Comparison of ENCODE assay signal across 9 cellular contexts in the genomic region with DNA sequence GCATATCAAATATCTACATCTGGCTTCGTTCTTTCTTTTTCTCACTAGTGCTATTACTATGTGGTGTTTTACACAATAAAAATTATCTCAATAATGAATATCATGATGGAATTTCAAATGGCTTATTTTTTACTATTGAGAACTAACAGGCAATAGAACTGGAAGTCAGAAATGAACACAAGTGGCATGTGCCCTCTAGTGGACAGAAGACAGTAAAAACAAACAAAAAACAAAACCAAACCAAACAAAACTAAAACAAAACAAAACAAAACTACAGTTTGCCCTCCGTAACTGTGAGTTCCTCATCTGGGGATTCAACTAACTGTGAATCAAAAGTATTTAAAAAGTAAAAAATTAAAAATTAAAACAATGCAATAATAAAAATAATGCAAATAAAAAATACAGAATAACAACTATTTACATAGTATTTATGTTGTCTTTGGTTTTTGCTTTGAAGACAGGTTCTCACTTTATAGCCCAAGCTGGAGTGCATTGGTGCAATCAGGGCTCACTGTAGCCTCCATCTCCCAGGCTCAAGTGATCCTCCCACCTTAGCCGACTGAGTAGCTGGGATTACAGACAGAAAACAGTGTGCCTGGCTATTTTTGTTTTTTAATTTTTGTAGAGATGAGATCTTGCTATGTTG.
DNase-seq lines count a peak whose midpoint lies in the region; ATAC-seq, FAIRE-seq and TF ChIP-seq lines count a peak whose summit lies in the region.
"Had no signal": no experiment of that assay in that cellular context is flagged by ENCODE, and none has a peak within 500 bp of the region (broad histone marks: within the 10 kb centered on the region; RNA-seq: fewer than 3 reads in every experiment).

No MANE protein-coding gene starts in this region.

- H3K36me3 ChIP-seq in SK-N-SH (replicated peaks in 1 of 2; ENCODE audit: control insufficient read depth in 1 of 2, insufficient read depth in 2 of 2, low read length in 1 of 2) = no peaks in the 10 kb centered on the region

- H3K4me2 ChIP-seq in SK-N-SH = no peak overlapping the region

- DNase-seq in DMS53 treated with DMSO at 0.1 percent for 48 hours (lab: John Stamatoyannopoulos, UW; ENCODE audit: unreplicated experiment) = peak; percentile 6
- DNase-seq in SK-N-SH = peak; percentile 6
- no peak for DNase-seq in activated CD4-positive, alpha-beta T cell treated with anti-CD3 and anti-CD28 coated beads, Interleukin-2, amount 50 U/mL, for 48 hours
- no peak for DNase-seq in HuH-7 (ENCODE audit: low spot score)

- H3K36me3 Mint-ChIP-seq in activated T-helper 17 cell treated with anti-CD3 and anti-CD28 coated beads, Interleukin-2, amount 50 U/mL, for 72 hours (ENCODE audit: low read depth) = no peaks in the 10 kb centered on the region

- CTCF ChIA-PET in SK-N-SH (lab: Yijun Ruan, JAX) = interaction anchor here (0.7 to 2.5 kb wide), 14 partner anchors 12 to 711 kb away, joined by 3 to 14 read pairs (median 4); no protein-coding TSS in a partner anchor

- no peak overlapping the region for H3K4me3 Mint-ChIP-seq in activated T-helper 17 cell treated with anti-CD3 and anti-CD28 coated beads, Interleukin-2, amount 50 U/mL, for 72 hours

- FAIRE-seq in islet of Langerhans (lab: Jason Lieb, UNC) = peak; percentile 88

- TF ChIP-seq CTCF in SK-N-SH (IDR thresholded peaks at IDR 0.05) = peak; percentile 79

- H3K9me2 ChIP-seq in SK-N-SH = no peaks in the 10 kb centered on the region

- H3F3A ChIP-seq in SK-N-SH (replicated peaks; ENCODE audit: insufficient read depth) = no peaks in the 10 kb centered on the region

- peaks cover 4% of the 10 kb centered on the region for H3K9me3 Mint-ChIP-seq in activated T-helper 17 cell treated with anti-CD3 and anti-CD28 coated beads, Interleukin-2, amount 50 U/mL, for 72 hours

- no peak overlapping the region for H3K27ac ChIP-seq in SK-N-SH (ENCODE audit: low read depth in 2 of 2, low read length in 1 of 2)

- peak; percentile 57 for TF ChIP-seq RAD21 in SK-N-SH (IDR thresholded peaks at IDR 0.05; ENCODE audit: low read length)

- peaks cover 3% of the 10 kb centered on the region for H3K27me3 Mint-ChIP-seq in activated T-helper 17 cell treated with anti-CD3 and anti-CD28 coated beads, Interleukin-2, amount 50 U/mL, for 72 hours

- H3K27me3 ChIP-seq in SK-N-SH (ENCODE audit: insufficient read depth) = no peaks in the 10 kb centered on the region

- no peak for TF ChIP-seq EP300 in SK-N-SH (IDR thresholded peaks at IDR 0.05; ENCODE audit: borderline replicate concordance in 1 of 2, low read depth in 1 of 2, low read length in 1 of 2)

- no peak overlapping the region; the same call in 1 of the 2 replicates for H2AFZ ChIP-seq in SK-N-SH (ENCODE audit: low read depth)

- peak overlapping the region in 1 of 2 experiments; percentile 41; a peak in 1 of 4 replicates for H3K4me3 ChIP-seq in SK-N-SH (ENCODE audit: low read depth in 2 of 2, low read length in 1 of 2)
- H3K4me3 ChIP-seq: mucosa of descending colon had no signal

- H3K4me1 ChIP-seq in SK-N-SH (ENCODE audit: control insufficient read depth in 1 of 2, insufficient read depth in 2 of 2, low read depth in 1 of 2, low read length in 1 of 2) = no peaks in the 10 kb centered on the region

- H4K20me1 ChIP-seq in SK-N-SH (ENCODE audit: insufficient read depth) = no peaks in the 10 kb centered on the region

- H3K27ac Mint-ChIP-seq in activated T-helper 17 cell treated with anti-CD3 and anti-CD28 coated beads, Interleukin-2, amount 50 U/mL, for 72 hours = no peak overlapping the region

- POLR2A ChIA-PET in SK-N-SH (lab: Yijun Ruan, JAX) = no interaction called here

- H3K9ac ChIP-seq in SK-N-SH = no peak overlapping the region

- peak; percentile 88 for ATAC-seq in GM19452 (IDR thresholded peaks at IDR 0.05; ENCODE audit: unreplicated experiment)
- peak; percentile 91 for ATAC-seq in HG03342 (IDR thresholded peaks at IDR 0.05; ENCODE audit: unreplicated experiment)
- ATAC-seq in activated T-helper 17 cell treated with anti-CD3 and anti-CD28 coated beads, Interleukin-2, amount 50 U/mL, for 72 hours (replicated peaks) = no peak
- ATAC-seq: mucosa of descending colon had no signal

- no peaks in the 10 kb centered on the region for H3K79me2 ChIP-seq in SK-N-SH (ENCODE audit: insufficient read depth)

- WGBS in SK-N-SH (ENCODE audit: low lambda C conversion rate) = 17% methylated on average over 3 of the region's 3 CpGs

- no peaks in the 10 kb centered on the region for H3K9me3 ChIP-seq in SK-N-SH
- H3K9me3 ChIP-seq: mucosa of descending colon had no signal

- no peaks in the 10 kb centered on the region for H3K4me1 Mint-ChIP-seq in activated T-helper 17 cell treated with anti-CD3 and anti-CD28 coated beads, Interleukin-2, amount 50 U/mL, for 72 hours

TF ChIP-seq in SK-N-SH, 30 proteins besides CTCF, POLR2A, EP300 and RAD21:
- TF ChIP-seq ELF1 (IDR thresholded peaks at IDR 0.05) (no peak), SMC3 (IDR thresholded peaks at IDR 0.05; ENCODE audit: low read depth, low read length) (peak; percentile 32; the same call in 1 of the 2 replicates)

Comparison
In these comparisons a context has a peak if more than half of its experiments do, and no peak if none do; other contexts are left out.
1. DNase-seq: peak in DMS53 treated with DMSO at 0.1 percent for 48 hours (single experiment) and SK-N-SH (single experiment); none in activated CD4-positive, alpha-beta T cell treated with anti-CD3 and anti-CD28 coated beads, Interleukin-2, amount 50 U/mL, for 48 hours (0 of 2) and HuH-7 (single experiment).